Comparison of ENCODE assay signal across 2 cellular contexts in the genomic region with DNA sequence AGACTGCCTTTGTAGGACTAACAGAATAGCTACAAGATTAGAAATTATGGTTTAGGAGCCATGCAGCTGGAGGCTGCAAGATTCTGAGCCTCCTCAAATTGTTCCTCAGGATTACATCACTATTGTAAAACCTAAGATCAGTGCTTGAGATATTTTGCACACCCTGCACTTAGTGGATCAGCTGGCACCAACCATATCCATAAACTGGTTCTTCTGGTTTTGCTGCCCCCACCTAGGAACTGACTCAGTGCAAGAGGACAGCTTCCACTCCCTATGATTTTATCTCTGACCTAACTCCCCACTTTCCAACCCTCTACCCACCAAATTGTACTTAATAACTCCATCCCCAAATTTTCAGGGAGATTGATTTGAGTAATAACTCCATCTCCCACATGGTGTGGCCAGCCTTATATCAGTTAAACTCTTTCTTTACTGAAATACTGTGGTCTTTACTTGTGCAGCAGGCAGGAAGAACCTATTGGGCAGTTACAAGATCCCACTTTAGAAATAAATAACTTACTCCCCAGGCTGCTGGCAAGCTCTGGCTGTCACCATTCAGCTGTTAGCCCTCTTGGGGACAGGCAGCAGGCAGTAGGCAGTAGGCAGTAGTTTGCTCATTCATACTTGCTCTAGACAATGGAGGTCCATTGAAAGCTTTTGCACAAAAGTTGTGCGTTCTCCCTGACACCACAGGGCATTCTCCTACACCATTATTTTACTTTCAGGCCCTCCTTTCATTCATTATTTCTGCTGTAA.
TF ChIP-seq lines count a peak whose summit lies in the region.

No MANE protein-coding gene starts in this region.

TF ChIP-seq in GM23338, 12 proteins besides CTCF, POLR2A, EP300 and RAD21:
- TF ChIP-seq CREB1 (CRISPR knock-in tag; IDR thresholded peaks at IDR 0.05; ENCODE audit: low read depth) = no peak
- TF ChIP-seq, protein P1, sequence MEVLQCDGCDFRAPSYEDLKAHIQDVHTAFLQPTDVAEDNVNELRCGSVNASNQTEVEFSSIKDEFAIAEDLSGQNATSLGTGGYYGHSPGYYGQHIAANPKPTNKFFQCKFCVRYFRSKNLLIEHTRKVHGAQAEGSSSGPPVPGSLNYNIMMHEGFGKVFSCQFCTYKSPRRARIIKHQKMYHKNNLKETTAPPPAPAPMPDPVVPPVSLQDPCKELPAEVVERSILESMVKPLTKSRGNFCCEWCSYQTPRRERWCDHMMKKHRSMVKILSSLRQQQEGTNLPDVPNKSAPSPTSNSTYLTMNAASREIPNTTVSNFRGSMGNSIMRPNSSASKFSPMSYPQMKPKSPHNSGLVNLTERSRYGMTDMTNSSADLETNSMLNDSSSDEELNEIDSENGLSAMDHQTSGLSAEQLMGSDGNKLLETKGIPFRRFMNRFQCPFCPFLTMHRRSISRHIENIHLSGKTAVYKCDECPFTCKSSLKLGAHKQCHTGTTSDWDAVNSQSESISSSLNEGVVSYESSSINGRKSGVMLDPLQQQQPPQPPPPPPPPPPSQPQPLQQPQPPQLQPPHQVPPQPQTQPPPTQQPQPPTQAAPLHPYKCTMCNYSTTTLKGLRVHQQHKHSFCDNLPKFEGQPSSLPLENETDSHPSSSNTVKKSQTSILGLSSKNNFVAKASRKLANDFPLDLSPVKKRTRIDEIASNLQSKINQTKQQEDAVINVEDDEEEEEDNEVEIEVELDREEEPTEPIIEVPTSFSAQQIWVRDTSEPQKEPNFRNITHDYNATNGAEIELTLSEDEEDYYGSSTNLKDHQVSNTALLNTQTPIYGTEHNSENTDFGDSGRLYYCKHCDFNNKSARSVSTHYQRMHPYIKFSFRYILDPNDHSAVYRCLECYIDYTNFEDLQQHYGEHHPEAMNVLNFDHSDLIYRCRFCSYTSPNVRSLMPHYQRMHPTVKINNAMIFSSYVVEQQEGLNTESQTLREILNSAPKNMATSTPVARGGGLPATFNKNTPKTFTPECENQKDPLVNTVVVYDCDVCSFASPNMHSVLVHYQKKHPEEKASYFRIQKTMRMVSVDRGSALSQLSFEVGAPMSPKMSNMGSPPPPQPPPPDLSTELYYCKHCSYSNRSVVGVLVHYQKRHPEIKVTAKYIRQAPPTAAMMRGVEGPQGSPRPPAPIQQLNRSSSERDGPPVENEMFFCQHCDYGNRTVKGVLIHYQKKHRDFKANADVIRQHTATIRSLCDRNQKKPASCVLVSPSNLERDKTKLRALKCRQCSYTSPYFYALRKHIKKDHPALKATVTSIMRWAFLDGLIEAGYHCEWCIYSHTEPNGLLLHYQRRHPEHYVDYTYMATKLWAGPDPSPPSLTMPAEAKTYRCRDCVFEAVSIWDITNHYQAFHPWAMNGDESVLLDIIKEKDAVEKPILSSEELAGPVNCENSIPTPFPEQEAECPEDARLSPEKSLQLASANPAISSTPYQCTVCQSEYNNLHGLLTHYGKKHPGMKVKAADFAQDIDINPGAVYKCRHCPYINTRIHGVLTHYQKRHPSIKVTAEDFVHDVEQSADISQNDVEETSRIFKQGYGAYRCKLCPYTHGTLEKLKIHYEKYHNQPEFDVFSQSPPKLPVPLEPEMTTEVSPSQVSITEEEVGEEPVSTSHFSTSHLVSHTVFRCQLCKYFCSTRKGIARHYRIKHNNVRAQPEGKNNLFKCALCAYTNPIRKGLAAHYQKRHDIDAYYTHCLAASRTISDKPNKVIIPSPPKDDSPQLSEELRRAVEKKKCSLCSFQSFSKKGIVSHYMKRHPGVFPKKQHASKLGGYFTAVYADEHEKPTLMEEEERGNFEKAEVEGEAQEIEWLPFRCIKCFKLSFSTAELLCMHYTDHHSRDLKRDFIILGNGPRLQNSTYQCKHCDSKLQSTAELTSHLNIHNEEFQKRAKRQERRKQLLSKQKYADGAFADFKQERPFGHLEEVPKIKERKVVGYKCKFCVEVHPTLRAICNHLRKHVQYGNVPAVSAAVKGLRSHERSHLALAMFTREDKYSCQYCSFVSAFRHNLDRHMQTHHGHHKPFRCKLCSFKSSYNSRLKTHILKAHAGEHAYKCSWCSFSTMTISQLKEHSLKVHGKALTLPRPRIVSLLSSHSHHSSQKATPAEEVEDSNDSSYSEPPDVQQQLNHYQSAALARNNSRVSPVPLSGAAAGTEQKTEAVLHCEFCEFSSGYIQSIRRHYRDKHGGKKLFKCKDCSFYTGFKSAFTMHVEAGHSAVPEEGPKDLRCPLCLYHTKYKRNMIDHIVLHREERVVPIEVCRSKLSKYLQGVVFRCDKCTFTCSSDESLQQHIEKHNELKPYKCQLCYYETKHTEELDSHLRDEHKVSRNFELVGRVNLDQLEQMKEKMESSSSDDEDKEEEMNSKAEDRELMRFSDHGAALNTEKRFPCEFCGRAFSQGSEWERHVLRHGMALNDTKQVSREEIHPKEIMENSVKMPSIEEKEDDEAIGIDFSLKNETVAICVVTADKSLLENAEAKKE (CRISPR knock-in tag; IDR thresholded peaks at IDR 0.05) = no peak
- TF ChIP-seq ZNF331 (CRISPR knock-in tag; IDR thresholded peaks at IDR 0.05; ENCODE audit: low read depth) = no peak
- TF ChIP-seq EZH2 (IDR thresholded peaks at IDR 0.05; ENCODE audit: low read depth, unreplicated experiment) = no peak
- no peak for TF ChIP-seq STAT1 (IDR thresholded peaks at IDR 0.05; ENCODE audit: unreplicated experiment)

TF ChIP-seq in HepG2, 621 proteins besides CTCF, POLR2A, EP300 and RAD21:
- TF ChIP-seq KLF13 (CRISPR knock-in tag; IDR thresholded peaks at IDR 0.05) (no peak), RORA (CRISPR knock-in tag; IDR thresholded peaks at IDR 0.05) (no peak), PPARG (CRISPR knock-in tag; conservative IDR thresholded peaks at IDR 0.05) (no peak), ZNF230 (CRISPR knock-in tag; IDR thresholded peaks at IDR 0.05) (no peak), ZNF713 (CRISPR knock-in tag; IDR thresholded peaks at IDR 0.05) (no peak), NRL (CRISPR knock-in tag; IDR thresholded peaks at IDR 0.05; ENCODE audit: borderline replicate concordance) (no peak), SRSF4 (IDR thresholded peaks at IDR 0.05; ENCODE audit: low read depth, low read length, poor library complexity, severe bottlenecking) (no peak), MLLT10 (CRISPR knock-in tag; IDR thresholded peaks at IDR 0.05) (no peak), ZNF776 (CRISPR knock-in tag; IDR thresholded peaks at IDR 0.05) (no peak), NCOA1 (CRISPR knock-in tag; IDR thresholded peaks at IDR 0.05) (no peak), ZNF644 (CRISPR knock-in tag; IDR thresholded peaks at IDR 0.05; ENCODE audit: low read depth) (no peak), CEBPB (IDR thresholded peaks at IDR 0.05; ENCODE audit: borderline replicate concordance, low read depth, low read length) (no peak), RCOR2 (CRISPR knock-in tag; IDR thresholded peaks at IDR 0.05) (no peak), MIXL1 (CRISPR knock-in tag; IDR thresholded peaks at IDR 0.05) (no peak), CREB1 (IDR thresholded peaks at IDR 0.05) (no peak), CREB1 (CRISPR knock-in tag; IDR thresholded peaks at IDR 0.05) (no peak)
- TF ChIP-seq, protein P2, sequence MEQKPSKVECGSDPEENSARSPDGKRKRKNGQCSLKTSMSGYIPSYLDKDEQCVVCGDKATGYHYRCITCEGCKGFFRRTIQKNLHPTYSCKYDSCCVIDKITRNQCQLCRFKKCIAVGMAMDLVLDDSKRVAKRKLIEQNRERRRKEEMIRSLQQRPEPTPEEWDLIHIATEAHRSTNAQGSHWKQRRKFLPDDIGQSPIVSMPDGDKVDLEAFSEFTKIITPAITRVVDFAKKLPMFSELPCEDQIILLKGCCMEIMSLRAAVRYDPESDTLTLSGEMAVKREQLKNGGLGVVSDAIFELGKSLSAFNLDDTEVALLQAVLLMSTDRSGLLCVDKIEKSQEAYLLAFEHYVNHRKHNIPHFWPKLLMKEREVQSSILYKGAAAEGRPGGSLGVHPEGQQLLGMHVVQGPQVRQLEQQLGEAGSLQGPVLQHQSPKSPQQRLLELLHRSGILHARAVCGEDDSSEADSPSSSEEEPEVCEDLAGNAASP (CRISPR knock-in tag; IDR thresholded peaks at IDR 0.05; ENCODE audit: borderline replicate concordance) = no peak
- TF ChIP-seq, protein P3, sequence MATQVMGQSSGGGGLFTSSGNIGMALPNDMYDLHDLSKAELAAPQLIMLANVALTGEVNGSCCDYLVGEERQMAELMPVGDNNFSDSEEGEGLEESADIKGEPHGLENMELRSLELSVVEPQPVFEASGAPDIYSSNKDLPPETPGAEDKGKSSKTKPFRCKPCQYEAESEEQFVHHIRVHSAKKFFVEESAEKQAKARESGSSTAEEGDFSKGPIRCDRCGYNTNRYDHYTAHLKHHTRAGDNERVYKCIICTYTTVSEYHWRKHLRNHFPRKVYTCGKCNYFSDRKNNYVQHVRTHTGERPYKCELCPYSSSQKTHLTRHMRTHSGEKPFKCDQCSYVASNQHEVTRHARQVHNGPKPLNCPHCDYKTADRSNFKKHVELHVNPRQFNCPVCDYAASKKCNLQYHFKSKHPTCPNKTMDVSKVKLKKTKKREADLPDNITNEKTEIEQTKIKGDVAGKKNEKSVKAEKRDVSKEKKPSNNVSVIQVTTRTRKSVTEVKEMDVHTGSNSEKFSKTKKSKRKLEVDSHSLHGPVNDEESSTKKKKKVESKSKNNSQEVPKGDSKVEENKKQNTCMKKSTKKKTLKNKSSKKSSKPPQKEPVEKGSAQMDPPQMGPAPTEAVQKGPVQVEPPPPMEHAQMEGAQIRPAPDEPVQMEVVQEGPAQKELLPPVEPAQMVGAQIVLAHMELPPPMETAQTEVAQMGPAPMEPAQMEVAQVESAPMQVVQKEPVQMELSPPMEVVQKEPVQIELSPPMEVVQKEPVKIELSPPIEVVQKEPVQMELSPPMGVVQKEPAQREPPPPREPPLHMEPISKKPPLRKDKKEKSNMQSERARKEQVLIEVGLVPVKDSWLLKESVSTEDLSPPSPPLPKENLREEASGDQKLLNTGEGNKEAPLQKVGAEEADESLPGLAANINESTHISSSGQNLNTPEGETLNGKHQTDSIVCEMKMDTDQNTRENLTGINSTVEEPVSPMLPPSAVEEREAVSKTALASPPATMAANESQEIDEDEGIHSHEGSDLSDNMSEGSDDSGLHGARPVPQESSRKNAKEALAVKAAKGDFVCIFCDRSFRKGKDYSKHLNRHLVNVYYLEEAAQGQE (IDR thresholded peaks at IDR 0.05; ENCODE audit: borderline replicate concordance in 1 of 2, low read depth in 1 of 2, low read length in 2 of 2) = no peak
TF ChIP-seq in HepG2: peak in this region for 0.
